ENCODE assay signal across 8 cellular contexts in the genomic region with DNA sequence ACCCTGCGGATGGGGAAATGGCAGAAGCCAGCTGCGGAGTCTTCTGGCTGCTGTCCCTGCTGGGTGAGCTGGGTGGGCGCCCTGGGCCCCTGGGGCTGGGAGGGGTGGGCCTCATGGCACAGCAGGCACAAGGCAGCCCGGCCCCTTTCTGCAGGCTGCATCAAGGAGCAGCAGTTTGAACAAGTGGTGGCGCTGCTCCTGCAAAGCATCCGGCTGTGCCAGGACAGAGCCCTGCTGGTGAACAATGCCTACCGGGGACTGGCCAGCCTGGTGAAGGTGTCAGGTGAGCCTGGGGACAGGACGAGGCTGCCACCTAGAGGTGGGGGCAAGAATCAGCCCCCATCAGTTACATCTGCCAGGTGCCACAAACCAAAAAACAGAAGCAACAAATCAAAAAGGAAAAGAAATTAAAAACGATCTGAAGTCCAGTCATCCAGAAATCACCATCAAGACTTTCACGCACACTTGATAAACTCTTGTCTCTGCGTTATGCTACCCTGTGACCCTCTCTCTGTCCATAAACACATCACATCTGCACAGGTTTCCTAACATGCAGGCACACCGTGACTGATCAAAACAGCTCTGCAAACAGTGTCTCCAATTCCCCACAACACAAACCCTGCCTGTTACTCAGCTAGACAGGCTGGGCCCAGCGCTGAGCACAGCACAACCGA. TPM values are rescaled to one million over a fixed set of nuclear protein-coding genes. Genes with fewer than 3 reads are reported as not detected.
DNase-seq lines count a peak whose midpoint lies in the region; ATAC-seq and TF ChIP-seq lines count a peak whose summit lies in the region.

No MANE protein-coding gene starts in this region.

- TF ChIP-seq RAD21 in SK-N-SH (IDR thresholded peaks at IDR 0.05; ENCODE audit: low read length): peak; percentile 40

- 80% methylated on average over 8 of the region's 14 CpGs for WGBS in SK-N-SH (ENCODE audit: low lambda C conversion rate)
- 79 to 87% methylated on average over 12 to 14 of the region's 14 CpGs for WGBS in testis, 2 donors

- H3K9ac ChIP-seq in SK-N-SH (no peak overlapping the region), SU-DHL-6 (ENCODE audit: low read length) (no peak overlapping the region)

- peak; percentile 57 for DNase-seq in SK-N-SH
- peak; percentile 12 for DNase-seq in amniotic epithelial cell (ENCODE audit: low read depth)
- peak; percentile 72 for DNase-seq in lower lobe of right lung
- peak; percentile 66 for DNase-seq in stimulated activated naive CD8-positive, alpha-beta T cell treated with anti-CD3 and anti-CD28 coated beads, Interleukin-15, Interleukin-2, amounts not matched to agents 100 U/mL and 50 U/mL, for 24 hours
- DNase-seq in testis: no peak

- H3K4me2 ChIP-seq in SK-N-SH (no peak overlapping the region), SU-DHL-6 (ENCODE audit: low read depth, low read length, poor library complexity, severe bottlenecking) (no peak overlapping the region)

- H3K4me3 ChIP-seq in SK-N-SH (ENCODE audit: low read depth in 2 of 2, low read length in 1 of 2): no peak overlapping the region
- no peak overlapping the region for H3K4me3 ChIP-seq in SU-DHL-6 (ENCODE audit: insufficient read depth, low read length, poor library complexity, severe bottlenecking)
- no peak overlapping the region for H3K4me3 ChIP-seq in lower lobe of right lung
- H3K4me3 ChIP-seq in testis: no peak overlapping the region

- H3K27ac ChIP-seq in SK-N-SH (ENCODE audit: low read depth in 2 of 2, low read length in 1 of 2) (no peak overlapping the region), SU-DHL-6 (ENCODE audit: low read depth, low read length) (no peak overlapping the region), lower lobe of right lung (no peak overlapping the region), testis (no peak overlapping the region)

- H3K79me2 ChIP-seq in SK-N-SH (ENCODE audit: insufficient read depth): no peaks in the 10 kb centered on the region
- H3K79me2 ChIP-seq in SU-DHL-6 (ENCODE audit: insufficient read depth, low read length): no peaks in the 10 kb centered on the region

- POLR2A ChIA-PET in SK-N-SH (lab: Yijun Ruan, JAX): no interaction called here

- H3K27me3 ChIP-seq in SK-N-SH (ENCODE audit: insufficient read depth) (no peaks in the 10 kb centered on the region), SU-DHL-6 (ENCODE audit: low read length) (no peaks in the 10 kb centered on the region), lower lobe of right lung (ENCODE audit: low read depth) (no peaks in the 10 kb centered on the region), testis (no peaks in the 10 kb centered on the region)

- H4K20me1 ChIP-seq in SK-N-SH (ENCODE audit: insufficient read depth) (no peaks in the 10 kb centered on the region), SU-DHL-6 (ENCODE audit: low read depth, low read length) (no peaks in the 10 kb centered on the region)

- TF ChIP-seq POLR2A in testis (IDR thresholded peaks at IDR 0.05): no peak

- CTCF ChIA-PET in SK-N-SH (lab: Yijun Ruan, JAX): interaction anchor here (0.6 to 3.0 kb wide), 8 partner anchors 10 to 87 kb away, joined by 3 to 23 read pairs (median 4); a partner anchor contains a TSS

- TF ChIP-seq EP300 in SK-N-SH (IDR thresholded peaks at IDR 0.05; ENCODE audit: borderline replicate concordance in 1 of 2, low read depth in 1 of 2, low read length in 1 of 2): no peak

- intact Hi-C loops in lower lobe of right lung (cut with DNase I): no loop called here
- intact Hi-C loops in testis (cut with DNase I; ENCODE audit: low total_unique reads): no loop called here

- H3K36me3 ChIP-seq in SK-N-SH (replicated peaks in 1 of 2; ENCODE audit: control insufficient read depth in 1 of 2, insufficient read depth in 2 of 2, low read length in 1 of 2) (peaks cover 21 to 34% of the 10 kb centered on the region in 2 experiments), SU-DHL-6 (ENCODE audit: low read length) (no peaks in the 10 kb centered on the region), lower lobe of right lung (peaks cover 46% of the 10 kb centered on the region), testis (ENCODE audit: low read depth, missing control alignments) (no peaks in the 10 kb centered on the region)

- H3K4me1 ChIP-seq in SK-N-SH (ENCODE audit: control insufficient read depth in 1 of 2, insufficient read depth in 2 of 2, low read depth in 1 of 2, low read length in 1 of 2) (no peaks in the 10 kb centered on the region), lower lobe of right lung (no peaks in the 10 kb centered on the region), testis (no peaks in the 10 kb centered on the region)

- no peaks in the 10 kb centered on the region for H3K9me2 ChIP-seq in SK-N-SH
- no peaks in the 10 kb centered on the region for H3K9me2 ChIP-seq in SU-DHL-6 (replicated peaks; ENCODE audit: insufficient read depth, low read length)

- H3K9me3 ChIP-seq in SK-N-SH (no peaks in the 10 kb centered on the region), SU-DHL-6 (ENCODE audit: insufficient read depth, low read length) (no peaks in the 10 kb centered on the region), lower lobe of right lung (no peaks in the 10 kb centered on the region), testis (no peaks in the 10 kb centered on the region)

- ATAC-seq in SK-N-SH treated with all-trans-retinoic acid at 6 μM for 48 hours: no peak; the same call in 2 of the 3 replicates
- ATAC-seq in lower lobe of right lung: peak; percentile 74 to 80
- ATAC-seq in stimulated activated naive CD8-positive, alpha-beta T cell treated with anti-CD3 and anti-CD28 coated beads, Interleukin-15, Interleukin-2, amounts not matched to agents 100 U/mL and 50 U/mL, for 24 hours: no peak
- ATAC-seq in HG03439 (IDR thresholded peaks at IDR 0.05; ENCODE audit: unreplicated experiment): no peak

- TF ChIP-seq CTCF in SK-N-SH (IDR thresholded peaks at IDR 0.05) (peak; percentile 55), SU-DHL-6 (IDR thresholded peaks at IDR 0.05; ENCODE audit: insufficient read depth, low read length, poor library complexity, severe bottlenecking) (peak; percentile 55), lower lobe of right lung (IDR thresholded peaks at IDR 0.05) (peak; percentile 57), testis (IDR thresholded peaks at IDR 0.05) (peak in 1 of 3 experiments; percentile 35)

- H3F3A ChIP-seq in SK-N-SH (replicated peaks; ENCODE audit: insufficient read depth) (peaks cover 4% of the 10 kb centered on the region), SU-DHL-6 (ENCODE audit: insufficient read depth) (no peaks in the 10 kb centered on the region)

- H2AFZ ChIP-seq in SK-N-SH (ENCODE audit: low read depth) (no peak overlapping the region), SU-DHL-6 (ENCODE audit: low read depth, low read length, severe bottlenecking) (no peak overlapping the region)

TF ChIP-seq in SK-N-SH, 30 proteins besides CTCF, POLR2A, EP300 and RAD21:
- TF ChIP-seq SIN3A (IDR thresholded peaks at IDR 0.05; ENCODE audit: borderline replicate concordance, low read depth, low read length) (no peak), TEAD4 (IDR thresholded peaks at IDR 0.05; ENCODE audit: borderline replicate concordance, insufficient read depth) (no peak), JUND (IDR thresholded peaks at IDR 0.05) (no peak), ELF1 (IDR thresholded peaks at IDR 0.05) (no peak), RCOR1 (IDR thresholded peaks at IDR 0.05; ENCODE audit: low read length) (no peak), FOXJ3 (CRISPR knock-in tag; IDR thresholded peaks at IDR 0.05) (no peak), TCF12 (IDR thresholded peaks at IDR 0.05) (no peak)

TF ChIP-seq in SK-N-SH treated with all-trans-retinoic acid at 6 μM for 48 hours, 23 proteins besides CTCF, POLR2A, EP300 and RAD21 (continues in another document):
- TF ChIP-seq, protein P1, sequence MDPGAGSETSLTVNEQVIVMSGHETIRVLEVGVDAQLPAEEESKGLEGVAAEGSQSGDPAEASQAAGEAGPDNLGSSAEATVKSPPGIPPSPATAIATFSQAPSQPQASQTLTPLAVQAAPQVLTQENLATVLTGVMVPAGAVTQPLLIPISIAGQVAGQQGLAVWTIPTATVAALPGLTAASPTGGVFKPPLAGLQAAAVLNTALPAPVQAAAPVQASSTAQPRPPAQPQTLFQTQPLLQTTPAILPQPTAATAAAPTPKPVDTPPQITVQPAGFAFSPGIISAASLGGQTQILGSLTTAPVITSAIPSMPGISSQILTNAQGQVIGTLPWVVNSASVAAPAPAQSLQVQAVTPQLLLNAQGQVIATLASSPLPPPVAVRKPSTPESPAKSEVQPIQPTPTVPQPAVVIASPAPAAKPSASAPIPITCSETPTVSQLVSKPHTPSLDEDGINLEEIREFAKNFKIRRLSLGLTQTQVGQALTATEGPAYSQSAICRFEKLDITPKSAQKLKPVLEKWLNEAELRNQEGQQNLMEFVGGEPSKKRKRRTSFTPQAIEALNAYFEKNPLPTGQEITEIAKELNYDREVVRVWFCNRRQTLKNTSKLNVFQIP (CRISPR knock-in tag; IDR thresholded peaks at IDR 0.05; ENCODE audit: borderline replicate concordance, low read depth): no peak
- TF ChIP-seq ZC3H10 (CRISPR knock-in tag; IDR thresholded peaks at IDR 0.05): no peak

RNA-seq across cellular contexts. Expression of a gene that starts 13.9 kb away (rescaled TPM):
- polyA plus RNA-seq in SK-N-SH (2012; rRNA removed) (34.2 and 37.3 TPM in 2 replicates), testis (ENCODE audit: insufficient read depth, low read depth, low replicate concordance) (36.7 TPM)
- 31.7 and 34.1 TPM in 2 replicates for polyA plus RNA-seq in SK-N-SH (2012; cell fraction: cytosol; rRNA removed)
- 21.7 and 30.0 TPM in 2 replicates for polyA plus RNA-seq in SK-N-SH (2012; cell fraction: nucleus; rRNA removed)
- total RNA-seq in lower lobe of right lung (20.9 TPM), testis (10 to 100 TPM; 31.4 to 31.5 TPM)

RNA-seq across cellular contexts. Expression of a gene that starts 18.3 kb away (rescaled TPM):
- polyA plus RNA-seq in SK-N-SH (2012; rRNA removed): 10.6 and 12.3 TPM in 2 replicates
- polyA plus RNA-seq in SK-N-SH (2012; cell fraction: cytosol; rRNA removed): 3.3 and 5.1 TPM in 2 replicates
- polyA plus RNA-seq in SK-N-SH (2012; cell fraction: nucleus; rRNA removed): 69.2 and 70.7 TPM in 2 replicates
- total RNA-seq in lower lobe of right lung: 1.9 TPM
- 10 to 100 TPM; 15.4 to 21.2 TPM for total RNA-seq in testis
- 15.6 TPM for polyA plus RNA-seq in testis (ENCODE audit: insufficient read depth, low read depth, low replicate concordance)

RNA-seq across cellular contexts. Expression of a gene that starts 27.7 kb away (rescaled TPM):
- polyA plus RNA-seq in SK-N-SH (2012; rRNA removed): 2.3 and 2.5 TPM in 2 replicates
- polyA plus RNA-seq in SK-N-SH (2012; cell fraction: cytosol; rRNA removed): 1.5 and 2.2 TPM in 2 replicates
- polyA plus RNA-seq in SK-N-SH (2012; cell fraction: nucleus; rRNA removed): 7.4 and 9.9 TPM in 2 replicates
- 1.6 TPM for total RNA-seq in lower lobe of right lung
- 10 to 100 TPM in 1 of 2 donors, 1 to 10 TPM in 1; 8.4 to 20.9 TPM for total RNA-seq in testis
- polyA plus RNA-seq in testis (ENCODE audit: insufficient read depth, low read depth, low replicate concordance): 33.1 TPM

RNA-seq across cellular contexts. Expression of a gene that starts 28.0 kb away (rescaled TPM):
- polyA plus RNA-seq in SK-N-SH (2012; rRNA removed): 156 and 165 TPM in 2 replicates
- 129 and 166 TPM in 2 replicates for polyA plus RNA-seq in SK-N-SH (2012; cell fraction: cytosol; rRNA removed)
- polyA plus RNA-seq in SK-N-SH (2012; cell fraction: nucleus; rRNA removed): 98.0 and 123 TPM in 2 replicates
- 126 TPM for total RNA-seq in lower lobe of right lung
- total RNA-seq in testis: 100 to 1,000 TPM; 150 to 151 TPM
- 163 TPM for polyA plus RNA-seq in testis (ENCODE audit: insufficient read depth, low read depth, low replicate concordance)

RNA-seq across cellular contexts. Expression of a gene that starts 47.6 kb away (rescaled TPM):
- polyA plus RNA-seq in SK-N-SH (2012; rRNA removed) (35.7 and 46.8 TPM in 2 replicates), testis (ENCODE audit: insufficient read depth, low read depth, low replicate concordance) (160 TPM)
- polyA plus RNA-seq in SK-N-SH (2012; cell fraction: cytosol; rRNA removed): 43.6 and 46.4 TPM in 2 replicates
- 18.4 and 29.1 TPM in 2 replicates for polyA plus RNA-seq in SK-N-SH (2012; cell fraction: nucleus; rRNA removed)
- total RNA-seq in lower lobe of right lung (15.2 TPM), testis (100 to 1,000 TPM; 103 to 121 TPM)

Comparison
In these comparisons a context has a peak if more than half of its experiments do, and no peak if none do; other contexts are left out.
1. ATAC-seq: peak in lower lobe of right lung (2 of 2); none in SK-N-SH treated with all-trans-retinoic acid at 6 μM for 48 hours (single experiment), stimulated activated naive CD8-positive, alpha-beta T cell treated with anti-CD3 and anti-CD28 coated beads, Interleukin-15, Interleukin-2, amounts not matched to agents 100 U/mL and 50 U/mL, for 24 hours (single experiment) and HG03439 (single experiment).